17 cellular contexts compared by ENCODE assay signal in the genomic region with DNA sequence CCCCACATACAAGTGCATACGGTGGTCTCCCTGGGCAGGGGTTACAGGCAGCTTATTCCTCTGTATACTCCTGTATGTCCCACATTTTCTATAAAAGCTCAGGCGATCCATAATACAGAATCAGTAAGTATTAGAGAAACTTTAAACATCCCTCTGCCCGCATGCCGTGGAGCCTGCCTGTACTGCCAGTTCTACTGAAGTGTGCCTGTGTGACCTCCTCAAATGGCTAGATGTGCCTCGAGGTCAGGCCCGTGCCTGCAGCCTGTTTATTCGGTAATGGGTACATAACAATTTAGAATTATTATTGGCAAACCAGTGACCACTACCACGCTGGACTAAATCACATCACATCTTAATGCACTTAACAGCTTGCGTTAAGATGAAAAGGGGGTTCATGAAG.
A peak's percentile ranks its signal among the peaks of the same experiment; 100 is the strongest.
DNase-seq lines count a peak whose midpoint lies in the region; ATAC-seq and TF ChIP-seq lines count a peak whose summit lies in the region.
"Had no signal": no experiment of that assay in that cellular context is flagged by ENCODE, and none has a peak within 500 bp of the region (broad histone marks: within the 10 kb centered on the region; RNA-seq: fewer than 3 reads in every experiment).

No MANE protein-coding gene starts in this region.

- TF ChIP-seq POLR2A in sigmoid colon (IDR thresholded peaks at IDR 0.05) (no peak), gastrocnemius medialis (IDR thresholded peaks at IDR 0.05) (no peak)

- H3K27ac ChIP-seq in RWPE1 (peak overlapping the region; percentile 58), dorsolateral prefrontal cortex (peak overlapping the region in 38 of 59 donors; percentile 9 to 90 (median 78)), sigmoid colon (peak overlapping the region in 2 of 4 donors; percentile 5 to 62), gastrocnemius medialis (peak overlapping the region in 1 of 4 donors; percentile 37)
- H3K27ac ChIP-seq: C4-2B had no signal

- TF ChIP-seq EP300 in sigmoid colon (IDR thresholded peaks at IDR 0.05) = no peak

- POLR2A ChIA-PET in RWPE1 (lab: Yijun Ruan, JAX; ENCODE audit: low non-redundant PET) = no interaction called here

- DNase-seq in RWPE1 (ENCODE audit: low spot score) (no peak), dorsolateral prefrontal cortex (no peak), sigmoid colon (peak; percentile 57), ureter (ENCODE audit: low spot score) (peak; percentile 40), COLO829 (ENCODE audit: low spot score) (no peak), gastrocnemius medialis (no peak), LoVo (ENCODE audit: low spot score) (no peak)
- DNase-seq: COR-L47, DMS153, EL, Karpas-422, MM.1S, NCI-H1694, NCI-H510A treated with DMSO at 0.1 percent for 48 hours had no signal

- WGBS in sigmoid colon, 2 donors = 89 to 92% methylated on average over 9 of the region's 9 CpGs

- ATAC-seq in gastrocnemius medialis = no peak
- ATAC-seq in HG03457 (IDR thresholded peaks at IDR 0.05; ENCODE audit: unreplicated experiment) = no peak

- CTCF ChIA-PET in RWPE1 (lab: Yijun Ruan, JAX) = interaction anchor here (0.6 to 7.1 kb wide), 17 partner anchors 9 to 688 kb away, joined by 3 to 132 read pairs (median 5); no protein-coding TSS in a partner anchor

- H3K27me3 ChIP-seq in dorsolateral prefrontal cortex = no peaks in the 10 kb centered on the region
- no peaks in the 10 kb centered on the region for H3K27me3 ChIP-seq in sigmoid colon
- H3K27me3 ChIP-seq in gastrocnemius medialis = no peaks in the 10 kb centered on the region

- no peaks in the 10 kb centered on the region for H3K36me3 ChIP-seq in sigmoid colon
- no peaks in the 10 kb centered on the region for H3K36me3 ChIP-seq in gastrocnemius medialis
- H3K36me3 ChIP-seq: HAP-1 had no signal

- no peaks in the 10 kb centered on the region for H3K9me3 ChIP-seq in sigmoid colon
- no peaks in the 10 kb centered on the region for H3K9me3 ChIP-seq in gastrocnemius medialis
- H3K9me3 ChIP-seq: HAP-1 had no signal

- no peak for TF ChIP-seq CTCF in RWPE1 (conservative IDR thresholded peaks at IDR 0.05; ENCODE audit: low read depth)
- TF ChIP-seq CTCF in dorsolateral prefrontal cortex (IDR thresholded peaks at IDR 0.05 in 54 of 56, conservative IDR thresholded peaks at IDR 0.05 in 2 of 56; ENCODE audit: low read depth in 1 of 56, partially characterized antibody in 56 of 56) = no peak
- TF ChIP-seq CTCF in sigmoid colon (IDR thresholded peaks at IDR 0.05) = no peak
- TF ChIP-seq CTCF in gastrocnemius medialis (IDR thresholded peaks at IDR 0.05 in 4 of 5, conservative IDR thresholded peaks at IDR 0.05 in 1 of 5) = no peak

- H3K4me3 ChIP-seq in dorsolateral prefrontal cortex (peak overlapping the region in 19 of 59 donors; percentile 46 to 75 (median 65)), sigmoid colon (no peak overlapping the region), gastrocnemius medialis (no peak overlapping the region)
- H3K4me3 ChIP-seq: HAP-1 had no signal

- intact Hi-C loops in dorsolateral prefrontal cortex (cut with DNase I) = loop anchor here (2.0 to 10.0 kb wide), 7 partner anchors 39 to 344 kb away; no protein-coding TSS in a partner anchor
- intact Hi-C loops in sigmoid colon (cut with DNase I) = loop anchor here (1.0 to 5.0 kb wide), 3 partner anchors 124 to 343 kb away; no protein-coding TSS in a partner anchor
- intact Hi-C loops in gastrocnemius medialis (cut with DNase I; ENCODE audit: low total_unique reads) = loop anchor here (1.0 to 2.0 kb wide), 5 partner anchors 22 to 445 kb away; partner anchors contain the start of gene AOPEP

- H3K4me1 ChIP-seq in sigmoid colon (peaks cover 0 to 29% (median 10%) of the 10 kb centered on the region in 4 donors), gastrocnemius medialis (peaks cover 7 to 8% of the 10 kb centered on the region in 2 donors)
- H3K4me1 ChIP-seq: HAP-1 had no signal

- in situ Hi-C loops in gastrocnemius medialis (cut with MboI; ENCODE audit: low sequenced_read_pairs in 4 of 4) = loop anchor here (5.0 to 10.0 kb wide), 3 partner anchors 342 to 444 kb away; no protein-coding TSS in a partner anchor

Comparison
In these comparisons a context has a peak if more than half of its experiments do, and no peak if none do; other contexts are left out.
1. DNase-seq: peak in sigmoid colon (single experiment) and ureter (single experiment); none in RWPE1 (single experiment), dorsolateral prefrontal cortex (0 of 10), COLO829 (single experiment), gastrocnemius medialis (0 of 2) and LoVo (single experiment).